ENCODE assay signal across 8 cellular contexts in the genomic region with DNA sequence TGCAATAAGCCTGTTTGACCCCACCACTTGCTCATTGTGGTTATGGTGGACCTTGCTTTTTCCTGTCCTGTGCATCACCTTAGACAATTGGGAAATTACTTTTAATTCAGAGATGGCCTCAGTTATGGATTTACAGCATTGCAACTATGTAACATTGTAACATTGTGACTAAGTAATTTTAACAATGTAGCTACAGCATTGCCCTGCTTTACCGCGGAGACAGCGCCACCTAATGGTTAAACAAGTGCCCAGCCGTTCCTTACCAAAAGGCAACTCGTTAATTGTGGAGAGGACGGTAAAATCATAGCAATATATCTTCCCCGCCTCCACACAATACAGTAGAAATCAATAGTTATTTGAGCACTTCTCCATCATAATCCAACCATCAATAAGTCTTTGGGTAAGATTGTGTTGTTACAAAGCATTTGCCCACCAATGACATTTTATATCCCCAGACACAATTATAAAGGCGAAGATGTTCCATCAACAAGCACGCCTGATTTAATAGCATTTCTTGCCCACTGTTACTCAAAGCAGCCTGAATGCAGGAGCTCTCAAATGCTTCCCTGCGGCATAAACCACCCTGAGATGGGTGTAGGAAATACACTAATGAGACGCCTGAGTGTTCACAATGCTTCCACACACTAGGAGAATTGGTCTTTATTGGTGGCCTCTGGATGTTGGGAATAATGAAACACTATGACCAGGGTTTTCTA.
DNase-seq lines count a peak whose midpoint lies in the region; ATAC-seq, FAIRE-seq and TF ChIP-seq lines count a peak whose summit lies in the region.

No MANE protein-coding gene starts in this region.

- 0 out of 3 replicates have a peak, but pooled peaks cover 3% of the 10 kb centered on the region for H3K4me1 ChIP-seq in A549

- peak; percentile 61 to 83 for TF ChIP-seq RAD21 in A549 (conservative IDR thresholded peaks at IDR 0.05 in 1 of 2, IDR thresholded peaks at IDR 0.05 in 1 of 2)

- in situ Hi-C loops in brain microvascular endothelial cell (cut with HindIII; ENCODE audit: low pct_ligation_motif_present, low sequenced_read_pairs): no loop called here

- ATAC-seq in A549 (peak; percentile 76 to 88; a peak in 4 of 6 replicates), GM19463 (IDR thresholded peaks at IDR 0.05; ENCODE audit: unreplicated experiment) (no peak)

- CTCF ChIA-PET in A549 (lab: Yijun Ruan, JAX): interaction anchor here (0.6 to 8.8 kb wide), 35 partner anchors 8 to 667 kb away, joined by 3 to 192 read pairs (median 3); a partner anchor contains a TSS

- no peaks in the 10 kb centered on the region for H3K36me3 ChIP-seq in brain microvascular endothelial cell (replicated peaks)

- H3K4me2 ChIP-seq in A549: no peak overlapping the region

- TF ChIP-seq POLR2A in A549 (IDR thresholded peaks at IDR 0.05; ENCODE audit: low read length) (no peak), GM12891 (IDR thresholded peaks at IDR 0.05; ENCODE audit: low read depth, low read length) (no peak)

- 28% methylated on average over 11 of the region's 11 CpGs for WGBS in A549 (ENCODE audit: missing lambda C conversion rate)

- H3K27ac ChIP-seq in A549 (no peak overlapping the region), brain microvascular endothelial cell (no peak overlapping the region)

- TF ChIP-seq EP300 in A549 (IDR thresholded peaks at IDR 0.05): no peak

- FAIRE-seq in A549 (lab: Jason Lieb, UNC): peak; percentile 98
- peak; percentile 94 for FAIRE-seq in GM12891 (lab: Jason Lieb, UNC)
- FAIRE-seq in islet of Langerhans (lab: Jason Lieb, UNC): peak; percentile 24

- no peaks in the 10 kb centered on the region for H3K9me3 ChIP-seq in A549

- H3K4me3 ChIP-seq in A549: no peak overlapping the region
- no peak overlapping the region for H3K4me3 ChIP-seq in brain microvascular endothelial cell (ENCODE audit: low read depth, low read length)

- no peaks in the 10 kb centered on the region for H3K27me3 ChIP-seq in brain microvascular endothelial cell (replicated peaks)

- POLR2A ChIA-PET in A549 (lab: Yijun Ruan, JAX): no interaction called here

- DNase-seq in A549 (ENCODE audit: low read depth in 1 of 2, low spot score in 1 of 2) (peak; percentile 63 to 71), GM12891 (ENCODE audit: insufficient read length, low spot score) (peak; percentile 32), M059J (ENCODE audit: low read depth) (peak; percentile 69), T-helper 9 cell (peak; percentile 33), brain microvascular endothelial cell (peak; percentile 51)
- DNase-seq in stimulated activated CD4-positive, alpha-beta T cell treated with anti-CD3 and anti-CD28 coated beads, Interleukin-2, amount 100 ng/mL, for 4 hours (ENCODE audit: low read depth): peak; percentile 27

- TF ChIP-seq CTCF in A549 (IDR thresholded peaks at IDR 0.05) (peak; percentile 92), brain microvascular endothelial cell (IDR thresholded peaks at IDR 0.05; ENCODE audit: low read depth, low read length, missing control alignments) (peak; percentile 95)

TF ChIP-seq in A549, 52 proteins besides CTCF, POLR2A, EP300 and RAD21:
- TF ChIP-seq TP53 (CRISPR knock-in tag; IDR thresholded peaks at IDR 0.05) (no peak), MAFK (IDR thresholded peaks at IDR 0.05; ENCODE audit: partially characterized antibody) (no peak), FOSL2 (IDR thresholded peaks at IDR 0.05) (no peak), FOSL2 (CRISPR knock-in tag; IDR thresholded peaks at IDR 0.05) (no peak), HOXA7 (CRISPR knock-in tag; IDR thresholded peaks at IDR 0.05) (no peak), MYC (IDR thresholded peaks at IDR 0.05; ENCODE audit: borderline replicate concordance, low read length) (no peak), CBX8 (IDR thresholded peaks at IDR 0.05) (no peak), SMC3 (IDR thresholded peaks at IDR 0.05) (peak; percentile 44; the same call in 2 of the 3 replicates), CHD4 (IDR thresholded peaks at IDR 0.05; ENCODE audit: borderline replicate concordance) (no peak)
- TF ChIP-seq, protein P1, sequence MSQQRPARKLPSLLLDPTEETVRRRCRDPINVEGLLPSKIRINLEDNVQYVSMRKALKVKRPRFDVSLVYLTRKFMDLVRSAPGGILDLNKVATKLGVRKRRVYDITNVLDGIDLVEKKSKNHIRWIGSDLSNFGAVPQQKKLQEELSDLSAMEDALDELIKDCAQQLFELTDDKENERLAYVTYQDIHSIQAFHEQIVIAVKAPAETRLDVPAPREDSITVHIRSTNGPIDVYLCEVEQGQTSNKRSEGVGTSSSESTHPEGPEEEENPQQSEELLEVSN (IDR thresholded peaks at IDR 0.05; ENCODE audit: borderline replicate concordance, low read depth): no peak
TF ChIP-seq in A549: peak in this region for 1.

TF ChIP-seq in GM12891, 5 proteins besides CTCF, POLR2A, EP300 and RAD21:
- no peak for TF ChIP-seq PAX5 (IDR thresholded peaks at IDR 0.05; ENCODE audit: insufficient read depth, low read length, severe bottlenecking)
